Comparison of ENCODE assay signal across 16 cellular contexts in the genomic region with DNA sequence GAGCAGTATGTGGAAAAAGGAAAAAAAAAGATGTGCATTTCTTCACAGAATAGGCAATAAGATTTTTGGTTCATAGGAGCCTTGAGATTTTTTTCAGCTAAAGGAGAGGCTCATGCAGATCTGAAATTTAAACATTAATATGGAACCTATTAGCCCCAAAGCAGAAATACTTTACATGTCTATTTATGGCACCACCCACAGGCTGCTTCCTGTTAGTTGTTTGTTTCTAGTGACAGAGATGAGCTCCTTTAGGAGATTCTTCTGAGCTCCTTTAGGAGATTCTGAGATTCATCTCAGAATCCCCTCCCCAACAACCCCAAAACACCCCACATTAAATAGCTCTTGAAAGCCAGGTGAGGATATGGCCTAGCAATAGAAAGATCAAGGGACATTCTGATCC. TPM values are rescaled to one million over a fixed set of nuclear protein-coding genes. Genes with fewer than 3 reads are reported as not detected.
A peak's percentile ranks its signal among the peaks of the same experiment; 100 is the strongest.
DNase-seq lines count a peak whose midpoint lies in the region; ATAC-seq and TF ChIP-seq lines count a peak whose summit lies in the region.
"Had no signal": no experiment of that assay in that cellular context is flagged by ENCODE, and none has a peak within 500 bp of the region (broad histone marks: within the 10 kb centered on the region; RNA-seq: fewer than 3 reads in every experiment).

No MANE protein-coding gene starts in this region.

- H3K4me3 ChIP-seq in mucosa of descending colon: no peak overlapping the region
- H3K4me3 ChIP-seq: Peyer's patch had no signal

- H3K27me3 Mint-ChIP-seq in HFFc6 (ENCODE audit: insufficient read depth): peaks cover 1% of the 10 kb centered on the region; the same call in 1 of the 2 replicates
- H3K27me3 Mint-ChIP-seq in activated CD8-positive, alpha-beta T cell treated with anti-CD3 and anti-CD28 coated beads, Interleukin-2, amount 10 ng/mL, durations not matched to agents 7 days and 5 days (ENCODE audit: low read depth): peaks cover 9% of the 10 kb centered on the region
- peaks cover 16 to 19% of the 10 kb centered on the region in 2 donors for H3K27me3 Mint-ChIP-seq in stimulated activated naive B cell treated with anti-CD40 and anti-IgM and Interleukin-4, amounts not matched to agents 10 μg/mL and 1 μg/mL and 100 μg/mL, for 72 hours

- ATAC-seq in GM19324 (IDR thresholded peaks at IDR 0.05; ENCODE audit: low FRiP score, unreplicated experiment) (peak; percentile 42), HG03354 (IDR thresholded peaks at IDR 0.05; ENCODE audit: poor library complexity, severe bottlenecking, unreplicated experiment) (peak; percentile 78), mucosa of descending colon (no peak), Right ventricle myocardium superior (ENCODE audit: poor library complexity) (no peak)
- no peak for ATAC-seq in activated CD8-positive, alpha-beta T cell treated with anti-CD3 and anti-CD28 coated beads, Interleukin-2, amount 10 ng/mL, durations not matched to agents 7 days and 5 days
- no peak for ATAC-seq in stimulated activated naive B cell treated with anti-CD40 and anti-IgM and Interleukin-4, amounts not matched to agents 10 μg/mL and 1 μg/mL and 100 μg/mL, for 72 hours (replicated peaks)
- ATAC-seq: activated CD4-positive, CD25-positive, alpha-beta regulatory T cell treated with anti-CD3 and anti-CD28 coated beads, Interleukin-2, amount 50 U/mL, for 24 hours; CD8-positive, alpha-beta T cell; T-cell had no signal

- peak; percentile 19; the same call in 1 of the 2 replicates for TF ChIP-seq CTCF in HFFc6 (IDR thresholded peaks at IDR 0.05)
- TF ChIP-seq CTCF in mucosa of descending colon (IDR thresholded peaks at IDR 0.05): no peak

- H3K4me1 Mint-ChIP-seq in HFFc6 (ENCODE audit: low read depth): peaks cover 49% of the 10 kb centered on the region
- H3K4me1 Mint-ChIP-seq in activated CD8-positive, alpha-beta T cell treated with anti-CD3 and anti-CD28 coated beads, Interleukin-2, amount 10 ng/mL, durations not matched to agents 7 days and 5 days (ENCODE audit: low read depth): peaks cover 8% of the 10 kb centered on the region
- H3K4me1 Mint-ChIP-seq in stimulated activated naive B cell treated with anti-CD40 and anti-IgM and Interleukin-4, amounts not matched to agents 10 μg/mL and 1 μg/mL and 100 μg/mL, for 72 hours: peaks cover 5 to 12% of the 10 kb centered on the region in 2 donors

- H3K4me1 ChIP-seq in mucosa of descending colon (ENCODE audit: low read depth): no peaks in the 10 kb centered on the region
- H3K4me1 ChIP-seq: Peyer's patch had no signal

- H3K4me3 Mint-ChIP-seq in HFFc6: no peak overlapping the region
- H3K4me3 Mint-ChIP-seq in activated CD8-positive, alpha-beta T cell treated with anti-CD3 and anti-CD28 coated beads, Interleukin-2, amount 10 ng/mL, durations not matched to agents 7 days and 5 days: no peak overlapping the region
- no peak overlapping the region for H3K4me3 Mint-ChIP-seq in stimulated activated naive B cell treated with anti-CD40 and anti-IgM and Interleukin-4, amounts not matched to agents 10 μg/mL and 1 μg/mL and 100 μg/mL, for 72 hours
- H3K4me3 Mint-ChIP-seq: CD8-positive, alpha-beta T cell; T-cell had no signal

- H3K9me3 ChIP-seq in mucosa of descending colon: no peaks in the 10 kb centered on the region
- H3K9me3 ChIP-seq: Peyer's patch had no signal

- DNase-seq in HFFc6 (no peak), mucosa of descending colon (no peak), Right ventricle myocardium superior (no peak)
- DNase-seq in activated CD8-positive, alpha-beta T cell treated with anti-CD3 and anti-CD28 coated beads, Interleukin-2, amount 10 ng/mL, durations not matched to agents 7 days and 5 days: no peak
- no peak for DNase-seq in stimulated activated naive B cell treated with anti-CD40 and anti-IgM and Interleukin-4, amounts not matched to agents 10 μg/mL and 1 μg/mL and 100 μg/mL, for 72 hours
- DNase-seq: activated CD8-positive, alpha-beta memory T cell treated with anti-CD3 and anti-CD28 coated beads, Interleukin-2, amount 50 U/mL, for 48 hours; caudate nucleus; CD8-positive, alpha-beta T cell; NCI-H1436 treated with DMSO at 0.1 percent for 48 hours; NCI-H524 treated with DMSO at 0.1 percent for 48 hours; Peyer's patch; small intestine; T-cell had no signal

- intact Hi-C loops in mucosa of descending colon (cut with DNase I, micrococcal nuclease) (no loop called here), Right ventricle myocardium superior (cut with DNase I) (no loop called here)

- CTCF ChIA-PET in activated CD8-positive, alpha-beta T cell treated with anti-CD3 and anti-CD28 coated beads, Interleukin-2, amount 10 ng/mL, durations not matched to agents 7 days and 5 days (lab: Charles Lee): interaction anchor here (0.6 kb wide), 1 partner anchor 162 kb away, joined by 3 read pairs; no protein-coding TSS in a partner anchor

- no peak overlapping the region for H3K27ac Mint-ChIP-seq in HFFc6
- no peak overlapping the region for H3K27ac Mint-ChIP-seq in activated CD8-positive, alpha-beta T cell treated with anti-CD3 and anti-CD28 coated beads, Interleukin-2, amount 10 ng/mL, durations not matched to agents 7 days and 5 days
- H3K27ac Mint-ChIP-seq in stimulated activated naive B cell treated with anti-CD40 and anti-IgM and Interleukin-4, amounts not matched to agents 10 μg/mL and 1 μg/mL and 100 μg/mL, for 72 hours: no peak overlapping the region
- H3K27ac Mint-ChIP-seq: CD8-positive, alpha-beta T cell; T-cell had no signal

- no peaks in the 10 kb centered on the region for H3K36me3 Mint-ChIP-seq in HFFc6 (ENCODE audit: low read depth)
- H3K36me3 Mint-ChIP-seq in activated CD8-positive, alpha-beta T cell treated with anti-CD3 and anti-CD28 coated beads, Interleukin-2, amount 10 ng/mL, durations not matched to agents 7 days and 5 days (ENCODE audit: low read depth): no peaks in the 10 kb centered on the region
- no peaks in the 10 kb centered on the region for H3K36me3 Mint-ChIP-seq in stimulated activated naive B cell treated with anti-CD40 and anti-IgM and Interleukin-4, amounts not matched to agents 10 μg/mL and 1 μg/mL and 100 μg/mL, for 72 hours
- H3K36me3 Mint-ChIP-seq: CD8-positive, alpha-beta T cell; T-cell had no signal

- POLR2A ChIA-PET in activated CD8-positive, alpha-beta T cell treated with anti-CD3 and anti-CD28 coated beads, Interleukin-2, amount 10 ng/mL, durations not matched to agents 7 days and 5 days (lab: Charles Lee): no interaction called here

- no peaks in the 10 kb centered on the region for H3K9me3 Mint-ChIP-seq in HFFc6
- H3K9me3 Mint-ChIP-seq in activated CD8-positive, alpha-beta T cell treated with anti-CD3 and anti-CD28 coated beads, Interleukin-2, amount 10 ng/mL, durations not matched to agents 7 days and 5 days (ENCODE audit: insufficient read depth): no peaks in the 10 kb centered on the region
- no peaks in the 10 kb centered on the region for H3K9me3 Mint-ChIP-seq in stimulated activated naive B cell treated with anti-CD40 and anti-IgM and Interleukin-4, amounts not matched to agents 10 μg/mL and 1 μg/mL and 100 μg/mL, for 72 hours
- H3K9me3 Mint-ChIP-seq: CD8-positive, alpha-beta T cell; T-cell had no signal

- no peaks in the 10 kb centered on the region for H3K36me3 ChIP-seq in mucosa of descending colon (ENCODE audit: low read depth)
- H3K36me3 ChIP-seq: Peyer's patch had no signal

RNA-seq across cellular contexts. Expression of gene HPS1, which starts 27.9 kb away (rescaled TPM):
- 10 to 100 TPM; 49.1 to 55.9 (median 52.8) TPM for total RNA-seq in HFFc6 (2021; fragmentation: NEBNext Ultra II Directional; extraction: Animal tissue kit (Norgen Biotek cat#: 25700))
- total RNA-seq in mucosa of descending colon (100 to 1,000 TPM in 1 of 3 donors, 10 to 100 TPM in 2; 80.9 to 101 (median 85.4) TPM), Right ventricle myocardium superior (25.6 TPM)
- total RNA-seq in activated CD8-positive, alpha-beta T cell treated with anti-CD3 and anti-CD28 coated beads, Interleukin-2, amount 10 ng/mL, durations not matched to agents 7 days and 5 days: 10 to 100 TPM; 85.2 to 91.9 TPM

RNA-seq across cellular contexts. Expression of gene PYROXD2, which starts 59.6 kb away (rescaled TPM):
- 10 to 100 TPM in 1 of 6 experiments, 1 to 10 TPM in 5; 7.6 to 10.3 (median 8.9) TPM for total RNA-seq in HFFc6 (2021; fragmentation: NEBNext Ultra II Directional; extraction: Animal tissue kit (Norgen Biotek cat#: 25700))
- 10 to 100 TPM in 1 of 3 donors, 1 to 10 TPM in 2; 6.3 to 11.6 (median 9.7) TPM for total RNA-seq in mucosa of descending colon
- 1 to 10 TPM; 8.3 to 9.3 TPM for total RNA-seq in activated CD8-positive, alpha-beta T cell treated with anti-CD3 and anti-CD28 coated beads, Interleukin-2, amount 10 ng/mL, durations not matched to agents 7 days and 5 days
- total RNA-seq in Right ventricle myocardium superior: 8.4 TPM

Comparison
In these comparisons a context has a peak if more than half of its experiments do, and no peak if none do; other contexts are left out.
1. ATAC-seq: peak in GM19324 (single experiment) and HG03354 (single experiment); none in mucosa of descending colon (single experiment), activated CD8-positive, alpha-beta T cell treated with anti-CD3 and anti-CD28 coated beads, Interleukin-2, amount 10 ng/mL, durations not matched to agents 7 days and 5 days (single experiment), Right ventricle myocardium superior (single experiment) and stimulated activated naive B cell treated with anti-CD40 and anti-IgM and Interleukin-4, amounts not matched to agents 10 μg/mL and 1 μg/mL and 100 μg/mL, for 72 hours (0 of 2).